ENCODE assay signal across 8 cellular contexts in the genomic region with DNA sequence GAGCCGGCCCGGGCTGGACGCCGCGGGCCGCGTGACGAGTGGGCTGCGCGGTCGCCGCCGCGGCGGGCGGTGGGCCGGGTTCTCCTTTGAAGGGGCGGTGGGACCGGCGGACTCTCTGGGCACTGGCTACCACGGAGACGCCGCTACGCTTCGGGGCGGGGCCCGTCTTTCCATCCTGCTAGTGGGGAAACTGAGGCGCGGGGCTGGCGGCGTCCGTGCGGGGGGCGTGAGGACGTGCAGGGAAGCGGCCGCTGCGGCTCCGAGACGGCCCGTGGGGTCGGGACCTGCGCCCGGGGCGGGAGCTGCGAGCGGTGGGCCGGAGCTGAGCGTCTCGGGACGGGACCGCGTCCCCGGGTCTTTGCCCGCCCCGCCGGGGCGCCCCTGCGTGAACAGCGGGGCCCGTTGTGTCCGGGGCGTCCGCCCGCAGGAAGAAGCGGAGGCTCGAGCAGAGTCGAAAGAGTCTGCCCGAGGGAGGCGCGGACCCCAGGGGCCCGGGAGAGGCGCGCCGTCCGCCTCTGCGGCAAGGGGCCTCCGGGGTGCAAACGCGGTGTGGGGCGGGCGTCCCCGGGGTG. TPM values are rescaled to one million over a fixed set of nuclear protein-coding genes. Genes with fewer than 3 reads are reported as not detected.
A peak's percentile ranks its signal among the peaks of the same experiment; 100 is the strongest.
DNase-seq lines count a peak whose midpoint lies in the region; ATAC-seq, FAIRE-seq and TF ChIP-seq lines count a peak whose summit lies in the region.

No MANE protein-coding gene starts in this region.

- TF ChIP-seq RAD21 in Ishikawa (IDR thresholded peaks at IDR 0.05; ENCODE audit: low read depth): no peak

- intact Hi-C loops in ovary (cut with DNase I) (loop anchor here in 2 of 4 donors (5.0 to 10.0 kb wide), 2 partner anchors 77 to 80 kb away; partner anchors contain the start of gene PPP2R2D (in 2 of the 2)), kidney (cut with DNase I) (no loop called here)

- DNase-seq in GM12864 (ENCODE audit: low read depth): no peak
- DNase-seq in ovary: no peak
- no peak for DNase-seq in C1 segment of cervical spinal cord (lab: John Stamatoyannopoulos, UW)
- DNase-seq in kidney: no peak

- H3K36me3 ChIP-seq in ectodermal cell (ENCODE audit: control insufficient read depth, insufficient read depth, low read length) (no peaks in the 10 kb centered on the region), ovary (no peaks in the 10 kb centered on the region), kidney (ENCODE audit: control insufficient read depth in 1 of 2, insufficient read depth in 2 of 2, low read length in 2 of 2) (no peaks in the 10 kb centered on the region)

- WGBS in ectodermal cell, 2 experiments: 6 to 8% methylated on average over 83 of the region's 83 CpGs
- 1% methylated on average over 26 to 83 of the region's 83 CpGs for WGBS in ovary, 3 donors

- TF ChIP-seq CTCF in GM12864 (IDR thresholded peaks at IDR 0.05; ENCODE audit: low read depth, low read length, missing control alignments) (no peak), ovary (IDR thresholded peaks at IDR 0.05) (no peak), kidney (IDR thresholded peaks at IDR 0.05; ENCODE audit: borderline replicate concordance, extremely low read depth, insufficient read depth) (no peak)

- TF ChIP-seq POLR2A in ovary (IDR thresholded peaks at IDR 0.05): peak; percentile 28

- H3K9ac ChIP-seq in kidney (ENCODE audit: low read length in 2 of 2): peak overlapping the region in 1 of 2 donors; percentile 38

- no peak for FAIRE-seq in kidney (lab: Jason Lieb, UNC)

- H3K4me1 ChIP-seq in ectodermal cell (ENCODE audit: control insufficient read depth, insufficient read depth, low read length) (peaks cover 7% of the 10 kb centered on the region), ovary (ENCODE audit: insufficient read depth) (peaks cover 10% of the 10 kb centered on the region), kidney (ENCODE audit: control insufficient read depth in 1 of 2, insufficient read depth in 1 of 2, low read depth in 1 of 2, low read length in 2 of 2) (peaks cover 9 to 15% of the 10 kb centered on the region in 2 donors)

- H3K27ac ChIP-seq in ectodermal cell (ENCODE audit: insufficient read depth, low read depth, low read length, poor library complexity, severe bottlenecking): no peak overlapping the region
- peak overlapping the region; percentile 56 to 65 for H3K27ac ChIP-seq in ovary
- no peak overlapping the region for H3K27ac ChIP-seq in kidney (ENCODE audit: low read depth in 2 of 2, low read length in 2 of 2)

- H3K4me3 ChIP-seq in GM12864 (ENCODE audit: low read depth, low read length) (peak overlapping the region; percentile 96), ectodermal cell (ENCODE audit: insufficient read depth, low read depth, low read length) (peak overlapping the region; percentile 72), ovary (peak overlapping the region; percentile 74), kidney (ENCODE audit: low read length in 2 of 2) (peak overlapping the region in 1 of 2 donors; percentile 47)

- no peak for TF ChIP-seq EP300 in Ishikawa (IDR thresholded peaks at IDR 0.05; ENCODE audit: borderline replicate concordance)
- TF ChIP-seq EP300 in ovary (IDR thresholded peaks at IDR 0.05): no peak

- peaks cover 25% of the 10 kb centered on the region for H3K27me3 ChIP-seq in ectodermal cell (ENCODE audit: control insufficient read depth, insufficient read depth, low read length, poor library complexity, severe bottlenecking)
- H3K27me3 ChIP-seq in ovary: no peaks in the 10 kb centered on the region

- ATAC-seq in GM21528 (IDR thresholded peaks at IDR 0.05; ENCODE audit: low FRiP score, unreplicated experiment): peak; percentile 31
- ATAC-seq in GM19467 (IDR thresholded peaks at IDR 0.05; ENCODE audit: unreplicated experiment): no peak

- H3K9me3 ChIP-seq in ectodermal cell (ENCODE audit: control insufficient read depth, low read length): no peaks in the 10 kb centered on the region
- H3K9me3 ChIP-seq in ovary: no peaks in the 10 kb centered on the region
- no peaks in the 10 kb centered on the region for H3K9me3 ChIP-seq in kidney (ENCODE audit: control insufficient read depth in 1 of 2, low read length in 2 of 2)

TF ChIP-seq in Ishikawa, 13 proteins besides CTCF, POLR2A, EP300 and RAD21:
- TF ChIP-seq MAX (IDR thresholded peaks at IDR 0.05): peak; percentile 7; the same call in 1 of the 2 replicates
- TF ChIP-seq TAF1 (IDR thresholded peaks at IDR 0.05; ENCODE audit: low read depth): no peak
- TF ChIP-seq ZBTB7A (IDR thresholded peaks at IDR 0.05; ENCODE audit: low read depth): no peak
- TF ChIP-seq USF1 (IDR thresholded peaks at IDR 0.05): no peak
- peak; percentile 1; the same call in 1 of the 2 replicates for TF ChIP-seq EGR1 (IDR thresholded peaks at IDR 0.05)

RNA-seq across cellular contexts. Expression of gene BNIP3, which starts 0.5 kb away (rescaled TPM):
- 39.7 TPM for polyA plus RNA-seq in ectodermal cell (2013, experiment 1 of 4)
- 30.7 TPM for polyA plus RNA-seq in ectodermal cell (2013, experiment 2 of 4)
- 41.9 TPM for polyA plus RNA-seq in ectodermal cell (2013, experiment 3 of 4)
- 43.1 TPM for polyA plus RNA-seq in ectodermal cell (2013, experiment 4 of 4)
- total RNA-seq in ovary (100 to 1,000 TPM in 2 of 7 donors, 10 to 100 TPM in 5; 45.1 to 166 (median 70.1) TPM), kidney (49.6 TPM)
- polyA plus RNA-seq in ovary (10 to 100 TPM; 39.8 to 47.6 TPM), kidney (ENCODE audit: insufficient read depth, low read depth, low replicate concordance) (75.4 TPM)

Comparison
In these comparisons a context has a peak if more than half of its experiments do, and no peak if none do; other contexts are left out.
1. H3K27ac ChIP-seq: peak in ovary (2 of 2); none in ectodermal cell (single experiment) and kidney (0 of 2).